8 cellular contexts compared by ENCODE assay signal in genomic region chr13:27271572-27272096, GRCh38. TPM values are rescaled to one million over a fixed set of nuclear protein-coding genes. Genes with fewer than 3 reads are reported as not detected.
DNase-seq lines count a peak whose midpoint lies in the region; ATAC-seq and TF ChIP-seq lines count a peak whose summit lies in the region.

No MANE protein-coding gene starts in this region.

- H3K9ac ChIP-seq in muscle layer of colon (ENCODE audit: low read length): peak overlapping the region; percentile 54

- H3K36me3 ChIP-seq in heart right ventricle (no peaks in the 10 kb centered on the region), muscle layer of colon (ENCODE audit: insufficient read depth, low read length) (peaks cover 6% of the 10 kb centered on the region), aorta (ENCODE audit: control insufficient read depth in 1 of 2, insufficient read depth in 2 of 2, low read length in 1 of 2) (peaks cover 0 to 3% of the 10 kb centered on the region in 2 donors)

- no peaks in the 10 kb centered on the region for H3K9me3 Mint-ChIP-seq in chondrocyte (ENCODE audit: low read depth)

- no peak for ATAC-seq in heart right ventricle
- no peak for ATAC-seq in aorta (ENCODE audit: low FRiP score)

- peaks cover 38% of the 10 kb centered on the region for H3K4me1 Mint-ChIP-seq in chondrocyte (ENCODE audit: low read depth)

- H3K36me3 Mint-ChIP-seq in chondrocyte (ENCODE audit: low read depth): peaks cover 2% of the 10 kb centered on the region

- no peaks in the 10 kb centered on the region for H3K9me3 ChIP-seq in heart right ventricle
- no peaks in the 10 kb centered on the region for H3K9me3 ChIP-seq in muscle layer of colon (ENCODE audit: low read length)
- H3K9me3 ChIP-seq in aorta (ENCODE audit: control insufficient read depth, low read length): no peaks in the 10 kb centered on the region

- peak overlapping the region; percentile 64 for H3K27ac Mint-ChIP-seq in chondrocyte (ENCODE audit: unreplicated experiment)

- H3K27me3 Mint-ChIP-seq in chondrocyte (ENCODE audit: low read depth): peaks cover 5% of the 10 kb centered on the region

- TF ChIP-seq CTCF in heart right ventricle (IDR thresholded peaks at IDR 0.05) (no peak), chondrocyte (IDR thresholded peaks at IDR 0.05) (no peak)

- intact Hi-C loops in heart right ventricle (cut with DNase I) (loop anchor here in 3 of 10 donors (2.0 to 10.0 kb wide), 4 partner anchors 21 to 284 kb away; partner anchors contain the start of genes RPL21 (in 2 of the 3) and USP12 (in 2 of the 3)), cardiac septum (cut with DNase I) (loop anchor here (2.0 to 5.0 kb wide), 3 partner anchors 21 to 289 kb away; partner anchors contain the start of genes RPL21 and USP12), aorta (cut with DNase I) (loop anchor here (2.0 to 10.0 kb wide), 4 partner anchors 21 to 153 kb away; partner anchors contain the start of genes GTF3A (in 1 of the 2), RPL21 (in 1 of the 2) and USP12 (in 1 of the 2))

- peak overlapping the region; percentile 80 for H3K4me3 Mint-ChIP-seq in chondrocyte (ENCODE audit: unreplicated experiment)

- H3K27me3 ChIP-seq in heart right ventricle: no peaks in the 10 kb centered on the region
- no peaks in the 10 kb centered on the region for H3K27me3 ChIP-seq in muscle layer of colon (ENCODE audit: control insufficient read depth in 1 of 2, insufficient read depth in 2 of 2, low read length in 2 of 2)
- no peaks in the 10 kb centered on the region for H3K27me3 ChIP-seq in aorta (ENCODE audit: control insufficient read depth in 1 of 2, insufficient read depth in 2 of 2, low read length in 1 of 2)

- DNase-seq in heart right ventricle (no peak), cardiac septum (ENCODE audit: low spot score) (no peak), chondrocyte (ENCODE audit: low spot score) (no peak), aorta (no peak), ACHN (no peak), NCI-H1048 (lab: John Stamatoyannopoulos, UW) (no peak), NCI-H1417 (lab: John Stamatoyannopoulos, UW) (no peak)

- in situ Hi-C loops in ACHN (cut with HindIII; ENCODE audit: low pct_ligation_motif_present, low pct_unique_long_range_greater_than_20kb, low sequenced_read_pairs): no loop called here

- peak overlapping the region; percentile 50 to 91 (median 78) for H3K4me3 ChIP-seq in heart right ventricle
- peak overlapping the region; percentile 72 to 87 for H3K4me3 ChIP-seq in muscle layer of colon (ENCODE audit: low read depth in 1 of 2, low read length in 2 of 2)
- peak overlapping the region; percentile 65 to 85 for H3K4me3 ChIP-seq in aorta (ENCODE audit: low read length in 2 of 2)

- 51 to 58% methylated on average over 15 of the region's 15 CpGs for WGBS in heart right ventricle, 2 donors
- WGBS in aorta, 2 donors: 10 to 14% methylated on average over 15 of the region's 15 CpGs

- H3K4me1 ChIP-seq in heart right ventricle (peaks cover 0 to 63% (median 29%) of the 10 kb centered on the region in 9 donors), muscle layer of colon (ENCODE audit: insufficient read depth, low read length) (peaks cover 26% of the 10 kb centered on the region), aorta (ENCODE audit: control insufficient read depth in 1 of 2, insufficient read depth in 2 of 2, low read length in 2 of 2) (no peaks in the 10 kb centered on the region)

- H3K27ac ChIP-seq in heart right ventricle: peak overlapping the region in 9 of 10 donors; percentile 84 to 95 (median 93)
- peak overlapping the region; percentile 80 for H3K27ac ChIP-seq in muscle layer of colon (ENCODE audit: low read depth, low read length)
- peak overlapping the region; percentile 50 to 87 for H3K27ac ChIP-seq in aorta (ENCODE audit: low read depth in 1 of 2, low read length in 2 of 2)

RNA-seq across cellular contexts. Expression of gene RASL11A, which starts 1.0 kb away (rescaled TPM):
- total RNA-seq in heart right ventricle: 10 to 100 TPM in 2 of 10 donors, 1 to 10 TPM in 8; 1.8 to 68.7 (median 3.1) TPM
- polyA plus RNA-seq in heart right ventricle: 1 to 10 TPM; 6.6 to 9.3 TPM
- 4.7 TPM for total RNA-seq in cardiac septum
- 2.2 to 5.8 TPM (median 3.1 TPM) in 3 replicates for total RNA-seq in chondrocyte
- 10 to 100 TPM; 40.5 to 58.2 TPM for total RNA-seq in aorta
- 10 to 100 TPM; 55.3 to 90.9 TPM for polyA plus RNA-seq in aorta

RNA-seq across cellular contexts. Expression of gene RPL21, which starts 20.3 kb away (rescaled TPM):
- total RNA-seq in heart right ventricle (100 to 1,000 TPM; 498 to 733 (median 598) TPM), cardiac septum (512 TPM), chondrocyte (459 to 576 TPM (median 495 TPM) in 3 replicates), aorta (100 to 1,000 TPM; 828 to 889 TPM)
- polyA plus RNA-seq in heart right ventricle (1,000 to 10,000 TPM in 1 of 2 donors, 100 to 1,000 TPM in 1; 574 to 1,188 TPM), aorta (1,000 to 10,000 TPM; 1,443 to 3,537 TPM)
